ENCODE assay signal across 15 cellular contexts in genomic region chr11:27076121-27076589, GRCh38. TPM values are rescaled to one million over a fixed set of nuclear protein-coding genes. Genes with fewer than 3 reads are reported as not detected.
DNase-seq lines count a peak whose midpoint lies in the region; ATAC-seq, FAIRE-seq and TF ChIP-seq lines count a peak whose summit lies in the region.
"Had no signal": no experiment of that assay in that cellular context is flagged by ENCODE, and none has a peak within 500 bp of the region (broad histone marks: within the 10 kb centered on the region; RNA-seq: fewer than 3 reads in every experiment).

No MANE protein-coding gene starts in this region.

- H3K36me3 ChIP-seq in H1 (ENCODE audit: control insufficient read depth in 2 of 4, insufficient read depth in 4 of 4, low read length in 3 of 4), result no peaks in the 10 kb centered on the region

- no peak overlapping the region for H3K18ac ChIP-seq in H1 (ENCODE audit: extremely low read depth, low read length)

- no peak overlapping the region for H3K4me2 ChIP-seq in H1 (ENCODE audit: insufficient read depth in 1 of 2, low read depth in 2 of 2, low read length in 2 of 2)

- POLR2A ChIA-PET in H1 (lab: Charles Lee; ENCODE audit: partially characterized antibody), result no interaction called here

- DNase-seq in NCI-H82 (lab: John Stamatoyannopoulos, UW) (peak; percentile 11), NCI-H82 treated with DMSO at 0.1 percent for 48 hours (lab: John Stamatoyannopoulos, UW; ENCODE audit: unreplicated experiment) (no peak), NCI-H187 (lab: John Stamatoyannopoulos, UW) (peak; percentile 22 to 26), H1 (ENCODE audit: low read depth in 1 of 2, low spot score in 2 of 2) (no peak), inferior parietal cortex (ENCODE audit: extremely low spot score) (no peak)
- DNase-seq: activated effector memory CD4-positive, alpha-beta T cell treated with Interleukin-2 at 50 U/mL for 16 hours; anterior cingulate cortex; foreskin fibroblast; NK-92 treated with Interleukin-12 subunit alpha and Interleukin-12 subunit beta, amount 100 ng/mL, for 24 hours; nucleus accumbens; stimulated activated CD4-positive, alpha-beta T cell treated with anti-CD3 and anti-CD28 coated beads, Interleukin-2, amount 100 ng/mL, for 48 hours had no signal

- no peak for TF ChIP-seq EP300 in H1 (IDR thresholded peaks at IDR 0.05; ENCODE audit: borderline replicate concordance in 1 of 2, low read depth in 2 of 2, low read length in 2 of 2)

- H3K79me1 ChIP-seq in H1 (ENCODE audit: low read depth, low read length), result no peaks in the 10 kb centered on the region

- no peak overlapping the region for H3K27ac ChIP-seq in H1 (ENCODE audit: low read depth, low read length)

- H3K23ac ChIP-seq in H1 (ENCODE audit: insufficient read length), result no peak overlapping the region

- TF ChIP-seq RAD21 in H1 (IDR thresholded peaks at IDR 0.05 in 1 of 2, conservative IDR thresholded peaks at IDR 0.05 in 1 of 2; ENCODE audit: low read depth in 2 of 2, low read length in 2 of 2), result no peak

- no peak overlapping the region for H2BK120ac ChIP-seq in H1 (replicated peaks; ENCODE audit: low read depth, low read length)

- H3K4ac ChIP-seq in H1 (replicated peaks; ENCODE audit: insufficient read length, low read depth, low read length), result no peak overlapping the region

- H2AK5ac ChIP-seq in H1 (ENCODE audit: low read depth, low read length), result no peak overlapping the region

- no peak overlapping the region for H2BK15ac ChIP-seq in H1 (ENCODE audit: low read length)

- no peaks in the 10 kb centered on the region for H3K9me3 ChIP-seq in H1 (ENCODE audit: insufficient read depth in 2 of 2, low read depth in 1 of 2, low read length in 1 of 2)

- H4K91ac ChIP-seq in H1 (replicated peaks; ENCODE audit: insufficient read length, low read length), result no peak overlapping the region

- H4K8ac ChIP-seq in H1 (ENCODE audit: extremely low read depth, insufficient read depth, low read length), result 0 out of 2 replicates have a peak overlapping the region, but pooled peaks have one; percentile 25

- no peak for TF ChIP-seq CTCF in H1 (IDR thresholded peaks at IDR 0.05; ENCODE audit: control extremely low read depth in 1 of 3, insufficient read depth in 1 of 3, low read depth in 1 of 3, low read length in 3 of 3)

- H3K4me1 ChIP-seq in H1 (replicated peaks in 1 of 4; ENCODE audit: control insufficient read depth in 3 of 4, insufficient read depth in 4 of 4, low read length in 3 of 4), result peaks cover 0 to 7% (median 0%) of the 10 kb centered on the region in 4 experiments; a peak in 2 of 7 replicates

- no peaks in the 10 kb centered on the region for H3K27me3 ChIP-seq in H1 (replicated peaks in 1 of 4; ENCODE audit: control insufficient read depth in 3 of 4, extremely low read depth in 1 of 4, insufficient read depth in 3 of 4, low read length in 3 of 4)

- no peak overlapping the region for H2BK12ac ChIP-seq in H1 (ENCODE audit: low read depth, low read length)

- no peaks in the 10 kb centered on the region; the same call in 1 of the 2 replicates for H3K23me2 ChIP-seq in H1 (ENCODE audit: low read depth, low read length)

- CTCF ChIA-PET in H1 (lab: Charles Lee; ENCODE audit: partially characterized antibody), result interaction anchor here (1.0 to 1.8 kb wide), 4 partner anchors 8 to 83 kb away, joined by 3 to 4 read pairs (median 4); no protein-coding TSS in a partner anchor

- ATAC-seq in HG03159 (IDR thresholded peaks at IDR 0.05; ENCODE audit: unreplicated experiment) (no peak), HG03095 (IDR thresholded peaks at IDR 0.05; ENCODE audit: unreplicated experiment) (no peak), GM19351 (IDR thresholded peaks at IDR 0.05; ENCODE audit: unreplicated experiment) (no peak)

- FAIRE-seq in H1 (lab: Jason Lieb, UNC), result no peak
- FAIRE-seq: GM18507 had no signal

- H3K56ac ChIP-seq in H1 (replicated peaks; ENCODE audit: insufficient read length, low read depth, low read length), result no peak overlapping the region

- TF ChIP-seq POLR2A in H1 (IDR thresholded peaks at IDR 0.05; ENCODE audit: control extremely low read depth in 1 of 2, low read depth in 2 of 2, low read length in 2 of 2), result no peak

- H4K20me1 ChIP-seq in H1 (replicated peaks in 1 of 2; ENCODE audit: control insufficient read depth in 1 of 2, insufficient read depth in 2 of 2, low read length in 2 of 2), result no peaks in the 10 kb centered on the region

- H3K79me2 ChIP-seq in H1 (ENCODE audit: control insufficient read depth in 1 of 2, insufficient read depth in 2 of 2, low read length in 2 of 2), result no peaks in the 10 kb centered on the region

- no peak overlapping the region for H2BK5ac ChIP-seq in H1 (ENCODE audit: low read depth, low read length)

- no peak overlapping the region for H2BK20ac ChIP-seq in H1 (ENCODE audit: low read length)

- no peak overlapping the region for H3K14ac ChIP-seq in H1 (ENCODE audit: insufficient read length)

- no peak overlapping the region for H4K5ac ChIP-seq in H1 (ENCODE audit: insufficient read length, low read depth, low read length)

- WGBS in H1 (ENCODE audit: extremely low coverage in 1 of 2, insufficient coverage in 1 of 2, insufficient read length in 1 of 2, insufficient replicate concordance in 2 of 2, low coverage in 1 of 2, low lambda C conversion rate in 2 of 2, missing lambda C conversion rate in 1 of 2), 2 experiments, result 94% methylated on average over 2 of the region's 2 CpGs; no CpG with 5 or more reads in 1 of the 2 experiments

- H2AFZ ChIP-seq in H1 (ENCODE audit: low read length), result no peak overlapping the region

- no peak overlapping the region for H3K4me3 ChIP-seq in H1 (ENCODE audit: extremely low read depth in 1 of 4, insufficient read depth in 2 of 4, low read depth in 3 of 4, low read length in 4 of 4)

- no peak overlapping the region for H3K9ac ChIP-seq in H1 (replicated peaks in 1 of 4; ENCODE audit: extremely low read depth in 1 of 4, low read depth in 3 of 4, low read length in 3 of 4)

TF ChIP-seq in H1, 55 proteins besides CTCF, POLR2A, EP300 and RAD21:
- TF ChIP-seq MAX (IDR thresholded peaks at IDR 0.05) (no peak), ASH2L (IDR thresholded peaks at IDR 0.05; ENCODE audit: low read length) (no peak), USF2 (IDR thresholded peaks at IDR 0.05; ENCODE audit: low read length) (no peak), GTF2F1 (IDR thresholded peaks at IDR 0.05; ENCODE audit: borderline replicate concordance, low read depth, low read length) (no peak), E2F6 (IDR thresholded peaks at IDR 0.05) (no peak), SUZ12 (IDR thresholded peaks at IDR 0.05; ENCODE audit: low read length) (no peak), SRF (IDR thresholded peaks at IDR 0.05; ENCODE audit: low read depth, low read length) (no peak), GABPA (IDR thresholded peaks at IDR 0.05; ENCODE audit: borderline replicate concordance, insufficient read depth, low read length) (no peak), PHF8 (conservative IDR thresholded peaks at IDR 0.05; ENCODE audit: low read depth, low read length) (no peak)

RNA-seq across cellular contexts. Expression of gene BBOX1, which starts 35.5 kb away (rescaled TPM):
- not detected in 2 replicates for total RNA-seq in H1 (2021; fragmentation: NEBNext Ultra II Directional; extraction: Animal tissue kit (Norgen Biotek cat#: 25700))
- not detected in 2 replicates for polyA plus RNA-seq in H1 (2011; rRNA removed)
- not detected for polyA plus RNA-seq in H1 (2011; cell fraction: cytosol; rRNA removed)
- not detected for polyA plus RNA-seq in H1 (2011; cell fraction: nucleus; rRNA removed)
- not detected in 4 replicates for polyA plus RNA-seq in H1 (2012, experiment 1 of 2)
- polyA plus RNA-seq in H1 (2012, experiment 2 of 2), result not detected
- not detected for polyA plus RNA-seq in H1 (2013, experiment 1 of 2)
- not detected for polyA plus RNA-seq in H1 (2013, experiment 2 of 2)
- polyA minus RNA-seq in H1 (2011; rRNA and poly(A)+ RNA removed), result not detected in 2 replicates
- not detected for polyA minus RNA-seq in H1 (2011; cell fraction: cytosol; rRNA and poly(A)+ RNA removed)
- polyA minus RNA-seq in H1 (2011; cell fraction: nucleus; rRNA and poly(A)+ RNA removed), result not detected

Comparison
In these comparisons a context has a peak if more than half of its experiments do, and no peak if none do; other contexts are left out.
1. DNase-seq: peak in NCI-H82 (single experiment) and NCI-H187 (2 of 2); none in NCI-H82 treated with DMSO at 0.1 percent for 48 hours (single experiment), H1 (0 of 2) and inferior parietal cortex (single experiment).